Comparison of ENCODE assay signal across 11 cellular contexts in genomic region chr6:35391240-35391968, GRCh38. TPM values are rescaled to one million over a fixed set of nuclear protein-coding genes. Genes with fewer than 3 reads are reported as not detected.
DNase-seq lines count a peak whose midpoint lies in the region; ATAC-seq, FAIRE-seq and TF ChIP-seq lines count a peak whose summit lies in the region.
"Had no signal": no experiment of that assay in that cellular context is flagged by ENCODE, and none has a peak within 500 bp of the region (broad histone marks: within the 10 kb centered on the region; RNA-seq: fewer than 3 reads in every experiment).

No MANE protein-coding gene starts in this region.

- H3K4me1 ChIP-seq in K562 (replicated peaks in 1 of 2; ENCODE audit: control insufficient read depth in 2 of 2, insufficient read depth in 2 of 2, low read length in 2 of 2) = peaks cover 21 to 26% of the 10 kb centered on the region in 2 experiments
- peaks cover 9 to 15% of the 10 kb centered on the region in 2 donors for H3K4me1 ChIP-seq in left lung

- TF ChIP-seq EP300 in K562 (IDR thresholded peaks at IDR 0.05; ENCODE audit: low read length) = no peak

- peaks cover 21% of the 10 kb centered on the region; the same call in 1 of the 2 replicates for H4K20me1 ChIP-seq in K562 (replicated peaks; ENCODE audit: control insufficient read depth, insufficient read depth, low read length)

- no peak overlapping the region for H3K4me2 ChIP-seq in K562 (ENCODE audit: insufficient read depth, low read length)

- H3K9ac ChIP-seq in K562 (ENCODE audit: insufficient read depth in 1 of 2, low read depth in 2 of 2, low read length in 2 of 2) = no peak overlapping the region

- H3K4me3 ChIP-seq in AG04450 (ENCODE audit: low read depth, low read length) (no peak overlapping the region), K562 (no peak overlapping the region), left lung (no peak overlapping the region)
- H3K4me3 ChIP-seq: cardiac muscle cell had no signal

- POLR2A ChIA-PET in AG04450 (lab: Yijun Ruan, JAX) (interaction anchor here (0.9 to 1.6 kb wide), 3 partner anchors 24 to 103 kb away, joined by 3 to 7 read pairs (median 4); no protein-coding TSS in a partner anchor), K562 (lab: Yijun Ruan, JAX) (interaction anchor here (0.6 to 2.4 kb wide), 4 partner anchors 9 to 1096 kb away, joined by 3 to 8 read pairs (median 4); no protein-coding TSS in a partner anchor)

- intact Hi-C loops in K562 (cut with micrococcal nuclease) = no loop called here
- intact Hi-C loops in left lung (cut with DNase I) = no loop called here
- intact Hi-C loops in head of caudate nucleus (cut with DNase I) = no loop called here

- in situ Hi-C loops in K562 (cut with MboI) = no loop called here

- FAIRE-seq in HTR-8/SVneo (lab: Jason Lieb, UNC) (peak; percentile 76), K562 (lab: Jason Lieb, UNC) (peak; percentile 19)

- WGBS in K562 (ENCODE audit: insufficient coverage, low coverage, missing lambda C conversion rate) = 37% methylated on average over 7 of the region's 7 CpGs

- TF ChIP-seq RAD21 in K562 (CRISPR knock-in tag; conservative IDR thresholded peaks at IDR 0.05 in 1 of 2, IDR thresholded peaks at IDR 0.05 in 1 of 2) = no peak

- CTCF ChIA-PET in AG04450 (lab: Charles Lee) = interaction anchor here (2.3 to 3.4 kb wide), 2 partner anchors 24 to 28 kb away, joined by 5 to 17 read pairs; no protein-coding TSS in a partner anchor
- CTCF ChIA-PET in K562 (lab: Yijun Ruan, JAX; ENCODE audit: low intra/inter-chr PET ratio) = no interaction called here

- DNase-seq in AG04450 (ENCODE audit: low read depth, low spot score) (peak; percentile 85), HTR-8/SVneo (ENCODE audit: insufficient read length, low spot score) (peak; percentile 86), K562 (ENCODE audit: extremely low read depth in 1 of 4, low spot score in 3 of 4) (no peak), left lung (no peak), mesenteric fat pad (ENCODE audit: low spot score) (no peak), head of caudate nucleus (no peak), SIG-M5 (lab: John Stamatoyannopoulos, UW) (no peak)
- DNase-seq: H9, naive B cell had no signal

- H3K27ac ChIP-seq in AG04450 (ENCODE audit: low read depth, low read length) (peak overlapping the region; percentile 95), K562 (ENCODE audit: extremely low read depth, low read depth, low read length) (no peak overlapping the region), left lung (peak overlapping the region; percentile 46 to 59)
- H3K27ac ChIP-seq: cardiac muscle cell had no signal

- peaks cover 5% of the 10 kb centered on the region for H3K9me1 ChIP-seq in K562 (ENCODE audit: control insufficient read depth, insufficient read depth, low read length)

- no peaks in the 10 kb centered on the region for H3K79me2 ChIP-seq in K562 (ENCODE audit: control insufficient read depth, insufficient read depth, low read length)

- no peak overlapping the region for H2AFZ ChIP-seq in K562 (ENCODE audit: low read depth, low read length)

- H3K9me3 ChIP-seq in AG04450 (ENCODE audit: control insufficient read depth, insufficient read depth, low read length) (no peaks in the 10 kb centered on the region; the same call in 1 of the 2 replicates), K562 (replicated peaks; ENCODE audit: control insufficient read depth, insufficient read depth, low read depth, low read length) (no peaks in the 10 kb centered on the region), left lung (no peaks in the 10 kb centered on the region)

- no peaks in the 10 kb centered on the region for H3K27me3 ChIP-seq in AG04450 (ENCODE audit: control insufficient read depth, insufficient read depth, low read length)
- H3K27me3 ChIP-seq in K562 (ENCODE audit: control insufficient read depth in 2 of 2, insufficient read depth in 2 of 2, low read length in 2 of 2) = no peaks in the 10 kb centered on the region
- no peaks in the 10 kb centered on the region for H3K27me3 ChIP-seq in left lung
- H3K27me3 ChIP-seq: cardiac muscle cell had no signal

- no peak for ATAC-seq in K562
- ATAC-seq in left lung = peak; percentile 60
- ATAC-seq in GM21390 (IDR thresholded peaks at IDR 0.05; ENCODE audit: unreplicated experiment) = no peak

- no TSS peak for BruUV-seq in K562 (replicated peaks; lab: Mats Ljungman, UMichigan)

- no peak for TF ChIP-seq POLR2A in K562 (conservative IDR thresholded peaks at IDR 0.05)

- TF ChIP-seq CTCF in AG04450 (IDR thresholded peaks at IDR 0.05; ENCODE audit: low read depth, low read length) = peak; percentile 38
- no peak for TF ChIP-seq CTCF in K562 (IDR thresholded peaks at IDR 0.05 in 2 of 3, conservative IDR thresholded peaks at IDR 0.05 in 1 of 3; ENCODE audit: insufficient read depth in 2 of 3, low read depth in 1 of 3, low read length in 3 of 3)
- no peak for TF ChIP-seq CTCF in left lung (IDR thresholded peaks at IDR 0.05)

- H3K36me3 ChIP-seq in K562 (ENCODE audit: control insufficient read depth, insufficient read depth, low read length) = no peaks in the 10 kb centered on the region
- H3K36me3 ChIP-seq in left lung = no peaks in the 10 kb centered on the region
- H3K36me3 ChIP-seq: cardiac muscle cell had no signal

TF ChIP-seq in K562, 482 proteins besides CTCF, POLR2A, EP300 and RAD21:
- TF ChIP-seq RBM34 (IDR thresholded peaks at IDR 0.05; ENCODE audit: borderline replicate concordance, insufficient read depth, low read length) = no peak
- 0 out of 2 replicates have a peak, but pooled peaks have one; percentile 32 for TF ChIP-seq HMBOX1 (IDR thresholded peaks at IDR 0.05)

RNA-seq across cellular contexts. Expression of gene PPARD, which starts 49.0 kb away (rescaled TPM):
- polyA plus RNA-seq in AG04450 (2011; rRNA removed) (26.9 and 32.9 TPM in 2 replicates), K562 (2011; rRNA removed) (8.1 and 18.2 TPM in 2 replicates), K562 (2014; fragmentation: Illumina TruSeq; extraction: Trizol) (9.2 and 11.4 TPM in 2 replicates), K562 (2014; fragmentation: Nextera tagmentation; extraction: Ambion mirVana) (under 1 TPM; 0.14 to 0.18 TPM), K562 (2014; rRNA removed) (9.5 and 9.7 TPM in 2 replicates)
- polyA minus RNA-seq in AG04450 (2011; rRNA and poly(A)+ RNA removed) = 28.9 and 37.3 TPM in 2 replicates
- 15.0 and 29.8 TPM in 2 replicates for total RNA-seq in K562 (2011; cell fraction: chromatin; rRNA removed; ENCODE audit: low replicate concordance)
- total RNA-seq in K562 (2011; cell fraction: nucleolus; rRNA removed) = 15.7 and 18.3 TPM in 2 replicates
- 17.1 and 18.0 TPM in 2 replicates for total RNA-seq in K562 (2011; cell fraction: nucleoplasm; rRNA removed)
- total RNA-seq in K562 (2014; rRNA removed) (3.8 and 5.1 TPM in 2 replicates), K562 (2014; rRNA removed; fragmentation: Illumina TruSeq; extraction: Trizol) (1.7 and 2.0 TPM in 2 replicates), K562 (2015; rRNA removed; fragmentation: Illumina TruSeq; extraction: Trizol) (3.1 and 3.3 TPM in 2 replicates), K562 (2021) (11.4 and 13.2 TPM in 2 replicates), left lung (10 to 100 TPM; 23.5 to 28.4 TPM), mesenteric fat pad (17.5 TPM)
- 16.0 and 18.8 TPM in 2 replicates for polyA plus RNA-seq in K562 (2011; cell fraction: cytosol; rRNA removed)
- 26.6 and 29.0 TPM in 2 replicates for polyA plus RNA-seq in K562 (2011; cell fraction: nucleus; rRNA removed)
- polyA plus RNA-seq in K562 (2012) = 10.8 and 20.2 TPM in 2 replicates
- polyA minus RNA-seq in K562 (2011; rRNA and poly(A)+ RNA removed) = 7.2 TPM in 2 replicates
- 6.5 and 10.1 TPM in 2 replicates for polyA minus RNA-seq in K562 (2011; cell fraction: cytosol; rRNA and poly(A)+ RNA removed)
- 5.0 and 6.9 TPM in 2 replicates for polyA minus RNA-seq in K562 (2011; cell fraction: nucleus; rRNA and poly(A)+ RNA removed)

Comparison
In these comparisons a context has a peak if more than half of its experiments do, and no peak if none do; other contexts are left out.
1. DNase-seq: peak in AG04450 (single experiment) and HTR-8/SVneo (single experiment); none in K562 (0 of 4), left lung (0 of 2), mesenteric fat pad (single experiment), head of caudate nucleus (0 of 42) and SIG-M5 (single experiment).